Comparison of ENCODE assay signal across 8 cellular contexts in the genomic region with DNA sequence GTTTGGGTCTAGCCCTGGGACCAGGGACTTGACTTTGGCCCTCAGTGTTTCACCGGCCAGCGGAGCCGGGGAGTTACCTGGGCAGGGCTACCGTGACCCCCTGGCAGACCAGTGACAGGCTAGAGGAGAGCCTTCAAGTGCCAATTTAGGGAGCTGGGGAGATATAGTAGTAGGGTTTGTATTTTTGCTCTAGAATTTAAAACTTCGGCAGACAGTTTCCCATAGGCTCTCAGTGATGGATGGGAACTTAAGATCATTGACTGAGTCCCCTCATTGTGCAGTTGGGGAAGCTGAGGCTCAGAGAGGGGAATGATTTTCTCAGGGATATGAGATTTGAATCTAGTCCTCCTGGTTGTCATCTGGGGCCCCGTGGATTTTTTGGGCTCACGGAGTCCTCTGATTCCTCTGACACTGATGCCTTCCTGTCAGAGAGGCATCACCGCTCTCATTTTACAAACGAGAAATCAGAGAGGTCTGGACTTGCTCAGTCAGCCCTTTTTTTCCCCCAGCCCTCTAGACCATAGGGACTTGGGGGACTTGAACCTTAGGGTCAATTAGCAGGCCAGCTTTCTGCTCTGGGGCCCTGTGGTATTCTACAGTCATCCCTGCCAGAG. TPM values are rescaled to one million over a fixed set of nuclear protein-coding genes. Genes with fewer than 3 reads are reported as not detected.
DNase-seq lines count a peak whose midpoint lies in the region; ATAC-seq and TF ChIP-seq lines count a peak whose summit lies in the region.

No MANE protein-coding gene starts in this region.

- no peaks in the 10 kb centered on the region for H3K9me3 ChIP-seq in heart left ventricle

- peak overlapping the region in 9 of 12 donors; percentile 48 to 88 (median 67) for H3K4me3 ChIP-seq in heart left ventricle

- H3K27ac ChIP-seq in heart left ventricle = peak overlapping the region in 9 of 12 donors; percentile 78 to 97 (median 92)

- ATAC-seq in heart left ventricle (no peak), Right ventricle myocardium superior (ENCODE audit: poor library complexity) (no peak), memory B cell (ENCODE audit: low read depth) (peak; percentile 2)
- ATAC-seq in activated T-cell treated with anti-CD3 and anti-CD28 coated beads, Interleukin-2, amount 50 U/mL, for 4 hours = peak in 1 of 2 donors; percentile 18

- no peaks in the 10 kb centered on the region for H3K36me3 ChIP-seq in heart left ventricle

- intact Hi-C loops in heart left ventricle (cut with DNase I) (loop anchor here (1.0 to 10.0 kb wide), 21 partner anchors 83 to 422 kb away; a partner anchor contains a TSS), Right ventricle myocardium superior (cut with DNase I) (loop anchor here (2.0 kb wide), 1 partner anchor 365 kb away; no protein-coding TSS in a partner anchor)

- peaks cover 4% of the 10 kb centered on the region for H3K27me3 Mint-ChIP-seq in activated T-cell treated with anti-CD3 and anti-CD28 coated beads, Interleukin-2, amount 50 U/mL, for 4 hours (ENCODE audit: low read depth)
- H3K27me3 Mint-ChIP-seq in memory B cell = peaks cover 16% of the 10 kb centered on the region
- H3K27me3 Mint-ChIP-seq in type B pancreatic cell = no peaks in the 10 kb centered on the region

- peaks cover 34% of the 10 kb centered on the region for H3K4me1 Mint-ChIP-seq in activated T-cell treated with anti-CD3 and anti-CD28 coated beads, Interleukin-2, amount 50 U/mL, for 4 hours (ENCODE audit: low read depth)
- H3K4me1 Mint-ChIP-seq in memory B cell (peaks cover 14% of the 10 kb centered on the region), type B pancreatic cell (ENCODE audit: unreplicated experiment) (peaks cover 40% of the 10 kb centered on the region)

- H3K27ac Mint-ChIP-seq in memory B cell (no peak overlapping the region), type B pancreatic cell (peak overlapping the region; percentile 95)

- H3K27me3 ChIP-seq in heart left ventricle = peaks cover 0 to 6% (median 0%) of the 10 kb centered on the region in 9 donors

- 19 to 22% (median 20%) methylated on average over 8 to 9 of the region's 9 CpGs for WGBS in heart left ventricle, 4 donors

- H3K4me1 ChIP-seq in heart left ventricle = peaks cover 3 to 32% (median 20%) of the 10 kb centered on the region in 12 donors

- H3K4me3 Mint-ChIP-seq in activated T-cell treated with anti-CD3 and anti-CD28 coated beads, Interleukin-2, amount 50 U/mL, for 4 hours = peak overlapping the region; percentile 85
- H3K4me3 Mint-ChIP-seq in memory B cell (peak overlapping the region; percentile 88), type B pancreatic cell (peak overlapping the region; percentile 95)

- H3K9me3 Mint-ChIP-seq in activated T-cell treated with anti-CD3 and anti-CD28 coated beads, Interleukin-2, amount 50 U/mL, for 4 hours = no peaks in the 10 kb centered on the region
- no peaks in the 10 kb centered on the region for H3K9me3 Mint-ChIP-seq in memory B cell
- H3K9me3 Mint-ChIP-seq in type B pancreatic cell = no peaks in the 10 kb centered on the region

- no peaks in the 10 kb centered on the region for H3K36me3 Mint-ChIP-seq in activated T-cell treated with anti-CD3 and anti-CD28 coated beads, Interleukin-2, amount 50 U/mL, for 4 hours (ENCODE audit: insufficient read depth)
- no peaks in the 10 kb centered on the region for H3K36me3 Mint-ChIP-seq in memory B cell
- no peaks in the 10 kb centered on the region for H3K36me3 Mint-ChIP-seq in type B pancreatic cell

- DNase-seq in heart left ventricle = peak in 1 of 5 donors; percentile 3
- no peak for DNase-seq in Right ventricle myocardium superior
- DNase-seq in activated T-cell treated with anti-CD3 and anti-CD28 coated beads, Interleukin-2, amount 50 U/mL, for 4 hours = no peak
- DNase-seq in memory B cell (ENCODE audit: low spot score in 2 of 2) = no peak
- DNase-seq in type B pancreatic cell (ENCODE audit: extremely low spot score, unreplicated experiment) = no peak
- DNase-seq in NCI-H187 treated with DMSO at 0.1 percent for 48 hours (lab: John Stamatoyannopoulos, UW) = no peak
- DNase-seq in SIG-M5 treated with dmso at 0.1 percent for 504 hours (lab: John Stamatoyannopoulos, UW; ENCODE audit: unreplicated experiment) = no peak
- no peak for DNase-seq in NCI-H146 (lab: John Stamatoyannopoulos, UW)

- TF ChIP-seq CTCF in heart left ventricle (IDR thresholded peaks at IDR 0.05) (peak in 3 of 12 donors; percentile 4 to 29 (median 10)), type B pancreatic cell (conservative IDR thresholded peaks at IDR 0.05) (peak; percentile 48)

- TF ChIP-seq POLR2A in heart left ventricle (IDR thresholded peaks at IDR 0.05) = no peak

RNA-seq across cellular contexts. Expression of a gene that starts 58.3 kb away (rescaled TPM):
- total RNA-seq in heart left ventricle = 10 to 100 TPM; 33.2 to 69.3 (median 55.9) TPM
- polyA plus RNA-seq in heart left ventricle = 10 to 100 TPM; 40.8 to 60.8 TPM
- 38.5 TPM for total RNA-seq in Right ventricle myocardium superior
- under 1 TPM; 0.25 to 0.35 (median 0.34) TPM for total RNA-seq in activated T-cell treated with anti-CD3 and anti-CD28 coated beads, Interleukin-2, amount 50 U/mL, for 4 hours
- total RNA-seq in type B pancreatic cell (ENCODE audit: low replicate concordance) = 5.2 and 11.6 TPM in 2 replicates
